ENCODE assay signal across 2 cellular contexts in the genomic region with DNA sequence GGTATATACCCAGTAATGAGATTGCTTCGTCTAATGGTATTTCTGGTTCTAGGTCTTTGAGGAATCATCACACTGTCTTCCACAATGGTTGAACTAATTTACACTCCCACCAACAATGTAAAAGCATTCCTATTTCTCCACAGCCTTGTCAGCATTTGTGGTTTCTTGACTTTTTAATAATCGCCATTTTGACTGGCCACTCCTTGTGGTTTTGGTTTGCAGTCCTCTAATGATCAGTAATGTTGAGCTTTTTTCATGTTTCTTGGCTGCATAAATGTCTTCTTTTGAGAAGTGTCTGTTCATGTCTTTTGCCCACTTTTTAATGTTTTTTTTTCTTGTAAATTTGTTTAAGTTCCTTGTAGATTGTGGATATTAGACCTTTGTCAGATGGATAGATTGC.
A peak's percentile ranks its signal among the peaks of the same experiment; 100 is the strongest.
DNase-seq lines count a peak whose midpoint lies in the region; FAIRE-seq and TF ChIP-seq lines count a peak whose summit lies in the region.
"Not testable (repeated sequence)": the region's sequence is repeated elsewhere in the genome, so short reads cannot be mapped to it uniquely, and the experiment has no call there.

No MANE protein-coding gene starts in this region.

- H3K27me3 ChIP-seq in astrocyte (ENCODE audit: insufficient read depth, low read length), result not testable (repeated sequence)

- H3K27ac ChIP-seq in astrocyte (ENCODE audit: low read depth, low read length), result not testable (repeated sequence)

- H3K27ac Mint-ChIP-seq in astrocyte (ENCODE audit: unreplicated experiment), result peak overlapping the region; percentile 79

- H3K4me3 ChIP-seq in astrocyte (ENCODE audit: insufficient read depth, low read depth, low read length), result not testable (repeated sequence)

- H3K4me1 Mint-ChIP-seq in astrocyte (ENCODE audit: low read depth, unreplicated experiment), result peaks cover 24% of the 10 kb centered on the region

- H3K4me3 Mint-ChIP-seq in astrocyte (ENCODE audit: unreplicated experiment), result not testable (repeated sequence)

- H4K20me1 ChIP-seq in astrocyte (ENCODE audit: insufficient read depth, low read length), result not testable (repeated sequence)

- not testable (repeated sequence) for H3K4me2 ChIP-seq in astrocyte (ENCODE audit: low read length)

- H3K9ac ChIP-seq in astrocyte (ENCODE audit: low read length), result not testable (repeated sequence)

- not testable (repeated sequence) for H2AFZ ChIP-seq in astrocyte (ENCODE audit: low read depth, low read length)

- H3K27me3 Mint-ChIP-seq in astrocyte (ENCODE audit: low read depth, unreplicated experiment), result not testable (repeated sequence)

- H3K9me3 ChIP-seq in astrocyte (ENCODE audit: insufficient read depth, low read depth, low read length), result not testable (repeated sequence)

- H3K4me1 ChIP-seq in astrocyte (ENCODE audit: insufficient read depth, low read length), result not testable (repeated sequence)

- not testable (repeated sequence) for H3K79me2 ChIP-seq in astrocyte (ENCODE audit: insufficient read depth, low read length)

- not testable (repeated sequence) for FAIRE-seq in astrocyte (lab: Jason Lieb, UNC)

- DNase-seq in M059J (ENCODE audit: low read depth) (peak; percentile 63), astrocyte (ENCODE audit: low read depth) (peak; percentile 51)

- not testable (repeated sequence) for H3K36me3 ChIP-seq in astrocyte (ENCODE audit: insufficient read depth, low read length)

- not testable (repeated sequence) for H3K9me3 Mint-ChIP-seq in astrocyte (ENCODE audit: unreplicated experiment)

- H3K36me3 Mint-ChIP-seq in astrocyte (ENCODE audit: low read depth, unreplicated experiment), result not testable (repeated sequence)

- TF ChIP-seq CTCF in astrocyte (IDR thresholded peaks at IDR 0.05; ENCODE audit: insufficient read depth, low read depth, low read length), result not testable (repeated sequence)
